8 cellular contexts compared by ENCODE assay signal in the genomic region with DNA sequence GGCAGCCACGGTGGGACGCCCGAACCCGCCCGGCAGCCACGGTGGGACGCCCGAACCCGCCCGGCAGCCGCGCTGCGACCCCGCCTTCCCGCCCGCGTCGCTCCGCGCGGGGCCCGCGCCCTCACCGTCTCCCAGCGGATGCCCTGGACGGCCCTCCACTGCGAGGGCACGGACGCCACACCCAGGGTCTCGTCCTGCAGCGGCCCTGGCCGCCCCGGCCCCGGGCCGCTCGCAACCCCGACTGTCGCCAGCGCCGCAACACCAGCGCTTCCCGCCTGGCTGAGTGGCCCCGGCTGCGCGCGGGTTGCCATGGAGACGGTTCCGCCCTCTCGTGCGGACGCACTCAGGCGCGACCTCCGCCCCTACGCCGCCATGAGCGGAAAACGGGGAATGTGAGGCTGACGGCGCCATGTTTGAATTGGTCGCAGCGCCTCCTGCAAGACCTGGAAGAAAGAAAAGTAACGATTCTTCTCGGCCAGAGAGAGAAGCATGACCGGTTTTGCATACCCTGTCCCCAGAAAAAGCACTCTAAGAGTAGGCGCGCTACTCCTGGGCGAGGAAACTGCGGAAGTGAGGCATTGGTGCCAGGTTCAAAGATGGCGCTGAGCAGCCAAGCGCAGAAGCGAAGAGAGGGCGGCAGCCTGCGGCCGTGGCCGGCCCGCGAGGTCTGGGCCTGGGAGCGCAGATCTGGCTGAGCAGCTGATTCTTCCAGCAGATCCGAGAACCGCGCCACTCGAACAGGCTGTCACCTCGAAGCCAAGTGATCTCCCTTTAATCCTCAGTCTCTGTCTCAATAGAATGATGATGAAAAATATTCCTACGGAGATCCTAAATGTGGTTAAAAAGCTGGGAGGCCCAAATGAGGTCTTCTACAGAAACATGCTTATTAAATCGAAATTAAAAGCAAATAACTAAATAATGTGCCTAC.
DNase-seq lines count a peak whose midpoint lies in the region; TF ChIP-seq lines count a peak whose summit lies in the region.

DYNC2I2 (minus strand) TSS at position 432 of the 928 bp plus-strand sequence; CDS start at position 311, 121 bp downstream.

- H3K27me3 Mint-ChIP-seq in activated naive CD4-positive, alpha-beta T cell treated with anti-CD3 and anti-CD28 coated beads, Interleukin-2, amount 10 ng/mL, durations not matched to agents 7 days and 5 days, result no peaks in the 10 kb centered on the region

- H3K9me3 Mint-ChIP-seq in activated naive CD4-positive, alpha-beta T cell treated with anti-CD3 and anti-CD28 coated beads, Interleukin-2, amount 10 ng/mL, durations not matched to agents 7 days and 5 days, result no peaks in the 10 kb centered on the region

- POLR2A ChIA-PET in HEK293T (lab: Yijun Ruan, JAX), result interaction anchor here (0.7 to 1.6 kb wide), 5 partner anchors 11 to 143 kb away, joined by 3 to 7 read pairs (median 4); partner anchors contain the start of genes PKN3 and SET

- peak within 1 kb of the TSS; percentile 99 for H3K27ac ChIP-seq in SK-N-MC

- peaks cover 20% of the 10 kb centered on the region for H3K4me1 Mint-ChIP-seq in activated naive CD4-positive, alpha-beta T cell treated with anti-CD3 and anti-CD28 coated beads, Interleukin-2, amount 10 ng/mL, durations not matched to agents 7 days and 5 days

- DNase-seq in GM03348 (ENCODE audit: low spot score), result peak; percentile 98
- DNase-seq in HEK293T (ENCODE audit: extremely low spot score), result peak; percentile 93
- peak; percentile 90 for DNase-seq in NAMALWA (ENCODE audit: low spot score)
- DNase-seq in SK-N-MC (ENCODE audit: low read depth, low spot score), result peak; percentile 83
- peak; percentile 97 for DNase-seq in activated naive CD4-positive, alpha-beta T cell treated with anti-CD3 and anti-CD28 coated beads, Interleukin-2, amount 10 ng/mL, durations not matched to agents 7 days and 5 days
- DNase-seq in globus pallidus (ENCODE audit: low spot score), result peak; percentile 91
- peak in 55 of 56 donors; percentile 52 to 96 (median 89) for DNase-seq in nucleus accumbens (lab: John Stamatoyannopoulos, UW)
- DNase-seq in superior temporal gyrus (ENCODE audit: extremely low spot score), result peak; percentile 95

- peak within 1 kb of the TSS; percentile 86 for H3K4me3 Mint-ChIP-seq in activated naive CD4-positive, alpha-beta T cell treated with anti-CD3 and anti-CD28 coated beads, Interleukin-2, amount 10 ng/mL, durations not matched to agents 7 days and 5 days

- no peaks in the 10 kb centered on the region for H3K9me3 ChIP-seq in SK-N-MC (ENCODE audit: low read depth, low read length)

- peak within 1 kb of the TSS; percentile 99 for H3K9ac ChIP-seq in SK-N-MC (ENCODE audit: insufficient read length)

- peaks cover 8% of the 10 kb centered on the region for H3K36me3 Mint-ChIP-seq in activated naive CD4-positive, alpha-beta T cell treated with anti-CD3 and anti-CD28 coated beads, Interleukin-2, amount 10 ng/mL, durations not matched to agents 7 days and 5 days

- CTCF ChIA-PET in HEK293T (lab: Yijun Ruan, JAX), result no interaction called here
- CTCF ChIA-PET in activated naive CD4-positive, alpha-beta T cell treated with anti-CD3 and anti-CD28 coated beads, Interleukin-2, amount 10 ng/mL, durations not matched to agents 7 days and 5 days (lab: Charles Lee), result no interaction called here

- peak within 1 kb of the TSS; percentile 86 for H3K4me3 ChIP-seq in SK-N-MC

- peaks cover 3% of the 10 kb centered on the region; the same call in 1 of the 2 replicates for H3K36me3 ChIP-seq in SK-N-MC (ENCODE audit: insufficient read depth, low read length)

- peak within 1 kb of the TSS; percentile 99 for H3K27ac Mint-ChIP-seq in activated naive CD4-positive, alpha-beta T cell treated with anti-CD3 and anti-CD28 coated beads, Interleukin-2, amount 10 ng/mL, durations not matched to agents 7 days and 5 days

TF ChIP-seq in HEK293T, 16 proteins besides CTCF, POLR2A, EP300 and RAD21:
- TF ChIP-seq TARDBP (IDR thresholded peaks at IDR 0.05) (no peak), L3MBTL2 (conservative IDR thresholded peaks at IDR 0.05) (peak; percentile 79), ELF4 (IDR thresholded peaks at IDR 0.05) (peak; percentile 60; the same call in 1 of the 2 replicates), NFRKB (IDR thresholded peaks at IDR 0.05) (peak; percentile 99)
- TF ChIP-seq, protein P1, sequence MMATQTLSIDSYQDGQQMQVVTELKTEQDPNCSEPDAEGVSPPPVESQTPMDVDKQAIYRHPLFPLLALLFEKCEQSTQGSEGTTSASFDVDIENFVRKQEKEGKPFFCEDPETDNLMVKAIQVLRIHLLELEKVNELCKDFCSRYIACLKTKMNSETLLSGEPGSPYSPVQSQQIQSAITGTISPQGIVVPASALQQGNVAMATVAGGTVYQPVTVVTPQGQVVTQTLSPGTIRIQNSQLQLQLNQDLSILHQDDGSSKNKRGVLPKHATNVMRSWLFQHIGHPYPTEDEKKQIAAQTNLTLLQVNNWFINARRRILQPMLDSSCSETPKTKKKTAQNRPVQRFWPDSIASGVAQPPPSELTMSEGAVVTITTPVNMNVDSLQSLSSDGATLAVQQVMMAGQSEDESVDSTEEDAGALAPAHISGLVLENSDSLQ (IDR thresholded peaks at IDR 0.05), result no peak
TF ChIP-seq in HEK293T: peak in this region for 3.

Comparison
In these comparisons a context has a peak if more than half of its experiments do, and no peak if none do; other contexts are left out.
1. Peak in every context shown above with its lines: DNase-seq, H3K4me3 ChIP-seq and H3K27ac ChIP-seq.